ENCODE assay signal across 9 cellular contexts in genomic region chr14:69355155-69355954, GRCh38. TPM values are rescaled to one million over a fixed set of nuclear protein-coding genes. Genes with fewer than 3 reads are reported as not detected.
DNase-seq lines count a peak whose midpoint lies in the region; ATAC-seq and TF ChIP-seq lines count a peak whose summit lies in the region.
"Had no signal": no experiment of that assay in that cellular context is flagged by ENCODE, and none has a peak within 500 bp of the region (broad histone marks: within the 10 kb centered on the region; RNA-seq: fewer than 3 reads in every experiment).

No MANE protein-coding gene starts in this region.

- H3K27me3 ChIP-seq in BLaER1 (no peaks in the 10 kb centered on the region), H7 (ENCODE audit: control insufficient read depth, insufficient read depth, low read length) (no peaks in the 10 kb centered on the region), adipocyte (replicated peaks; ENCODE audit: control insufficient read depth, insufficient read depth, low read length) (no peaks in the 10 kb centered on the region)
- H3K27me3 ChIP-seq in CD4-positive, alpha-beta T cell (ENCODE audit: control insufficient read depth, insufficient read depth, low read length) = no peaks in the 10 kb centered on the region

- TF ChIP-seq CTCF in CD4-positive, alpha-beta T cell (IDR thresholded peaks at IDR 0.05) = no peak

- H3K36me3 ChIP-seq in BLaER1 (no peaks in the 10 kb centered on the region), H7 (replicated peaks; ENCODE audit: control insufficient read depth, insufficient read depth, low read length) (no peaks in the 10 kb centered on the region; the same call in 1 of the 2 replicates), adipocyte (ENCODE audit: control insufficient read depth, insufficient read depth, low read length, severe bottlenecking) (no peaks in the 10 kb centered on the region)

- peak overlapping the region; percentile 74 to 100 (median 94) for H3K27ac Mint-ChIP-seq in naive B cell
- no peak overlapping the region for H3K27ac Mint-ChIP-seq in CD4-positive, alpha-beta T cell

- CTCF ChIA-PET in CD4-positive, alpha-beta T cell (lab: Charles Lee) = no interaction called here

- intact Hi-C loops in CD4-positive, alpha-beta T cell (cut with DNase I, micrococcal nuclease) = no loop called here

- H3K4me2 ChIP-seq in BLaER1 = peak overlapping the region; percentile 64; the same call in 1 of the 2 replicates

- peaks cover 28 to 42% (median 40%) of the 10 kb centered on the region in 3 donors for H3K4me1 Mint-ChIP-seq in naive B cell
- H3K4me1 Mint-ChIP-seq in CD4-positive, alpha-beta T cell (ENCODE audit: low read depth) = peaks cover 9% of the 10 kb centered on the region

- H3K36me3 Mint-ChIP-seq in naive B cell = no peaks in the 10 kb centered on the region
- no peaks in the 10 kb centered on the region for H3K36me3 Mint-ChIP-seq in CD4-positive, alpha-beta T cell (ENCODE audit: low read depth)

- H3K4me3 Mint-ChIP-seq in naive B cell = peak overlapping the region in 7 of 8 donors; percentile 55 to 91 (median 88)
- H3K4me3 Mint-ChIP-seq in CD4-positive, alpha-beta T cell = no peak overlapping the region

- H3K9ac ChIP-seq in BLaER1 = no peak overlapping the region
- peak overlapping the region; percentile 40 for H3K9ac ChIP-seq in adipocyte (ENCODE audit: low read length)

- POLR2A ChIA-PET in CD4-positive, alpha-beta T cell (lab: Charles Lee) = interaction anchor here (0.7 to 1.3 kb wide), 2 partner anchors 29 to 43 kb away, joined by 3 to 5 read pairs; partner anchors contain the start of genes ERH and SLC39A9

- DNase-seq in H7 (peak; percentile 32), adipocyte (ENCODE audit: low read depth) (no peak), naive B cell (no peak), 8988T (no peak), CD1c-positive myeloid dendritic cell (ENCODE audit: extremely low spot score) (no peak), T-helper 9 cell (no peak)
- no peak for DNase-seq in CD4-positive, alpha-beta T cell
- DNase-seq: NCI-H146 had no signal

- no peaks in the 10 kb centered on the region for H3K9me3 Mint-ChIP-seq in naive B cell
- no peaks in the 10 kb centered on the region for H3K9me3 Mint-ChIP-seq in CD4-positive, alpha-beta T cell

- H3K27ac ChIP-seq in BLaER1 = peak overlapping the region; percentile 54; the same call in 1 of the 2 replicates
- H3K27ac ChIP-seq in CD4-positive, alpha-beta T cell (ENCODE audit: low read depth, low read length) = no peak overlapping the region

- H3K4me3 ChIP-seq in BLaER1 (no peak overlapping the region), H7 (ENCODE audit: insufficient read depth, low read depth, low read length) (no peak overlapping the region), adipocyte (ENCODE audit: low read length) (no peak overlapping the region)

- no peak for ATAC-seq in naive B cell (ENCODE audit: low read depth in 2 of 2)
- no peak for ATAC-seq in CD4-positive, alpha-beta T cell (ENCODE audit: poor library complexity)

- H4K20me1 ChIP-seq in BLaER1 = no peaks in the 10 kb centered on the region

- H3K9me3 ChIP-seq in BLaER1 (no peaks in the 10 kb centered on the region), adipocyte (ENCODE audit: control insufficient read depth, low read length) (no peaks in the 10 kb centered on the region)
- no peaks in the 10 kb centered on the region for H3K9me3 ChIP-seq in CD4-positive, alpha-beta T cell (ENCODE audit: control insufficient read depth, low read length)

- no peaks in the 10 kb centered on the region for H3K27me3 Mint-ChIP-seq in naive B cell
- no peaks in the 10 kb centered on the region for H3K27me3 Mint-ChIP-seq in CD4-positive, alpha-beta T cell

- peaks cover 30% of the 10 kb centered on the region for H3K4me1 ChIP-seq in BLaER1
- H3K4me1 ChIP-seq in adipocyte (ENCODE audit: control insufficient read depth, insufficient read depth, low read length) = peaks cover 12% of the 10 kb centered on the region

RNA-seq across cellular contexts. Expression of gene ERH, which starts 42.7 kb away (rescaled TPM):
- 207 and 394 TPM in 2 replicates for total RNA-seq in H7 (2014; rRNA removed; shearing (Covaris generic))
- polyA plus RNA-seq in naive B cell (ENCODE audit: low read depth in 6 of 6) = 10 to 100 TPM; 46.0 to 80.3 (median 65.6) TPM
- total RNA-seq in CD4-positive, alpha-beta T cell = 10 to 100 TPM; 87.0 to 96.3 TPM

RNA-seq across cellular contexts. Expression of gene SLC39A9, which starts 43.1 kb away (rescaled TPM):
- 53.1 and 55.5 TPM in 2 replicates for total RNA-seq in H7 (2014; rRNA removed; shearing (Covaris generic))
- 10 to 100 TPM in 5 of 6 donors, 1 to 10 TPM in 1; 7.7 to 22.6 (median 18.4) TPM for polyA plus RNA-seq in naive B cell (ENCODE audit: low read depth in 6 of 6)
- total RNA-seq in CD4-positive, alpha-beta T cell = 10 to 100 TPM; 19.5 to 20.5 TPM
